ENCODE assay signal across 8 cellular contexts in genomic region chr4:7103599-7104365, GRCh38. TPM values are rescaled to one million over a fixed set of nuclear protein-coding genes. Genes with fewer than 3 reads are reported as not detected.
A peak's percentile ranks its signal among the peaks of the same experiment; 100 is the strongest.
DNase-seq lines count a peak whose midpoint lies in the region; ATAC-seq and TF ChIP-seq lines count a peak whose summit lies in the region.

No MANE protein-coding gene starts in this region.

- peaks cover 13% of the 10 kb centered on the region for H3K36me3 Mint-ChIP-seq in Calu3 (ENCODE audit: insufficient read depth, unreplicated experiment)

- DNase-seq in Calu3 = peak; percentile 18
- peak; percentile 38 for DNase-seq in MV-4-11 (lab: John Stamatoyannopoulos, UW)
- DNase-seq in dermis blood vessel endothelial cell = peak; percentile 40
- DNase-seq in middle frontal gyrus (ENCODE audit: extremely low spot score, low spot score) = peak; percentile 31
- peak; percentile 52 to 78 for DNase-seq in upper lobe of left lung
- no peak for DNase-seq in NCI-H524 treated with DMSO at 0.1 percent for 48 hours (lab: John Stamatoyannopoulos, UW)
- DNase-seq in NCI-H1930 (lab: John Stamatoyannopoulos, UW) = no peak

- peaks cover 7% of the 10 kb centered on the region for H3K4me1 Mint-ChIP-seq in Calu3 (ENCODE audit: low read depth, unreplicated experiment)

- peak overlapping the region; percentile 70 to 89 (median 78) for H3K27ac ChIP-seq in upper lobe of left lung

- H3K9me3 ChIP-seq in upper lobe of left lung = no peaks in the 10 kb centered on the region

- no peak overlapping the region for H3K27ac Mint-ChIP-seq in Calu3 (ENCODE audit: unreplicated experiment)

- no peak for TF ChIP-seq POLR2A in upper lobe of left lung (IDR thresholded peaks at IDR 0.05)

- H3K4me1 ChIP-seq in upper lobe of left lung = peaks cover 15 to 24% (median 22%) of the 10 kb centered on the region in 4 donors

- TF ChIP-seq EP300 in upper lobe of left lung (IDR thresholded peaks at IDR 0.05) = no peak

- 27 to 49% methylated on average over 11 to 21 of the region's 22 CpGs for WGBS in upper lobe of left lung, 2 donors

- no TSS peak for BruUV-seq in Calu3 (replicated peaks; lab: Mats Ljungman, UMichigan)

- CTCF ChIA-PET in Calu3 (lab: Charles Lee) = no interaction called here

- TF ChIP-seq CTCF in Calu3 (IDR thresholded peaks at IDR 0.05; ENCODE audit: unreplicated experiment) = no peak
- no peak for TF ChIP-seq CTCF in upper lobe of left lung (IDR thresholded peaks at IDR 0.05)

- peaks cover 4% of the 10 kb centered on the region for H3K27me3 Mint-ChIP-seq in Calu3 (ENCODE audit: unreplicated experiment)

- intact Hi-C loops in Calu3 (cut with micrococcal nuclease; ENCODE audit: unreplicated experiment) = no loop called here

- H3K9me3 Mint-ChIP-seq in Calu3 (ENCODE audit: low read depth, unreplicated experiment) = no peaks in the 10 kb centered on the region

- ATAC-seq in upper lobe of left lung (ENCODE audit: low FRiP score in 2 of 2) (peak in 1 of 2 donors; percentile 49), HG03565 (IDR thresholded peaks at IDR 0.05; ENCODE audit: unreplicated experiment) (no peak)

- no peaks in the 10 kb centered on the region for H3K27me3 ChIP-seq in upper lobe of left lung

- peak overlapping the region in 3 of 4 donors; percentile 53 to 66 (median 66) for H3K4me3 ChIP-seq in upper lobe of left lung

- no peaks in the 10 kb centered on the region for H3K36me3 ChIP-seq in upper lobe of left lung

- peak overlapping the region; percentile 79 for H3K4me3 Mint-ChIP-seq in Calu3 (ENCODE audit: low read depth, unreplicated experiment)

RNA-seq across cellular contexts. Expression of gene GRPEL1, which starts 35.9 kb away (rescaled TPM):
- total RNA-seq in Calu3 (2022) (32.2 and 40.4 TPM in 2 replicates), dermis blood vessel endothelial cell (32.3 and 52.4 TPM in 2 replicates), upper lobe of left lung (10 to 100 TPM in 5 of 6 donors, 1 to 10 TPM in 1; 9.4 to 29.0 (median 24.2) TPM)

Comparison
In these comparisons a context has a peak if more than half of its experiments do, and no peak if none do; other contexts are left out.
1. DNase-seq: peak in Calu3 (single experiment), MV-4-11 (single experiment), dermis blood vessel endothelial cell (single experiment), middle frontal gyrus (single experiment) and upper lobe of left lung (2 of 2); none in NCI-H524 treated with DMSO at 0.1 percent for 48 hours (single experiment) and NCI-H1930 (0 of 2).